In the genomic region with DNA sequence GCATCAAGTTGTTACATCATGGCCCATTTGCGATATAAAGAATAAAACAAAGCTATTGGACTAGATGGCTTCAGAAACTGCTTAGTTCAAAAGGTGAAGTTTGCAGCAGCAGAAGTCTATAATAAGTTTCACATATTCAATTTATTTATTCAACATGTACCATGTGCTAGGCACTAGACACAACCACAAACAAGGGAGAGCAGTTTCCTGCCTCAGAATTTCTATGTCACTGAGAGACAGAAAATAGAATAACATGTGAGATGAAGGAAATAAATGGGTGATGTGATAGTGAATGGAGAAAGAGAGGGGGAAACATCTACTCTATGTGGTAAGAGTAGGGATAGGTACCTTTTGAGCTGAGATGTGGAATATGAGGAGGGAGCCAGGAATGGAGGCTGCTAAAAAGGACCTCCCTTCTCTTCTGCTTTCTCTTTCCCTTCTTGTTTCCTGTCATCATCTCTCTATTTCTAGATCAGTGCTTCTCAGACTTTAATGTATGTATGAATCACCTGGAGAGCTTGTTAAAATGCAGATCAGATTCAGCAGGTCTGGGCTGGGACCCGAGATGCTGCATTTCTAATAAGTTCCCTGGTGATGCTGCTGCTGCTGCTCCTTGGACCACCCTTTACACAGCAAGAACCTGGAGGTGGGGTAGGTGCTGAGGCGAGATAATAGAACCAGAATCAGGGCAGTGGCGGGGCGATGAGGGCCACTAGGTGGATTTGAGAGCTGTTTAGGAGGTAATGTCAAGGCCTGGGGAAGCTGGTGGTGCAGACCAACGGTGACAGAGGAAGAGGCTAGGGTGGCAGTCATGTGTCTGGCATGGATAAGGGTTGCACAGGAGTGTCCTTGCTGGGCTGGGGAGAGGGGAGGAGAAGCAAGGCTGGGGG, we compare ENCODE assay signal across 16 cellular contexts. TPM values are rescaled to one million over a fixed set of nuclear protein-coding genes. Genes with fewer than 3 reads are reported as not detected.
A peak's percentile ranks its signal among the peaks of the same experiment; 100 is the strongest.
DNase-seq lines count a peak whose midpoint lies in the region; ATAC-seq, FAIRE-seq and TF ChIP-seq lines count a peak whose summit lies in the region.
"Had no signal": no experiment of that assay in that cellular context is flagged by ENCODE, and none has a peak within 500 bp of the region (broad histone marks: within the 10 kb centered on the region; RNA-seq: fewer than 3 reads in every experiment).

No MANE protein-coding gene starts in this region.

- peak overlapping the region; percentile 3 for H3K4me3 Mint-ChIP-seq in activated naive CD4-positive, alpha-beta T cell treated with anti-CD3 and anti-CD28 coated beads, Interleukin-2, amount 10 ng/mL, durations not matched to agents 7 days and 5 days
- H3K4me3 Mint-ChIP-seq in T-helper 17 cell (peak overlapping the region; percentile 71), astrocyte (ENCODE audit: unreplicated experiment) (peak overlapping the region; percentile 58)
- peak overlapping the region; percentile 55 to 64 for H3K4me3 Mint-ChIP-seq in stimulated activated naive CD8-positive, alpha-beta T cell treated with anti-CD3 and anti-CD28 coated beads, Interleukin-15, amount 100 ng/mL, for 72 hours

- peak; percentile 25 for DNase-seq in activated naive CD4-positive, alpha-beta T cell treated with anti-CD3 and anti-CD28 coated beads, Interleukin-2, amount 10 ng/mL, durations not matched to agents 7 days and 5 days
- no peak for DNase-seq in activated naive CD4-positive, alpha-beta T cell (lab: John Stamatoyannopoulos, UW)
- DNase-seq in T-helper 17 cell: no peak
- no peak for DNase-seq in astrocyte (ENCODE audit: low read depth)
- peak in 1 of 2 donors; percentile 19 for DNase-seq in stimulated activated naive CD8-positive, alpha-beta T cell treated with anti-CD3 and anti-CD28 coated beads, Interleukin-15, amount 100 ng/mL, for 72 hours
- DNase-seq in mammary epithelial cell: no peak
- no peak for DNase-seq in NCI-H1048 (lab: John Stamatoyannopoulos, UW)
- DNase-seq: left lung, NCI-H1930, occipital lobe had no signal

- no TSS peak for BruUV-seq in mammary epithelial cell (replicated peaks; lab: Mats Ljungman, UMichigan)

- dilution Hi-C loops in mammary epithelial cell (cut with HindIII; ENCODE audit: low sequenced_read_pairs): loop anchor here (5.0 kb wide), 1 partner anchor 44 kb away; no protein-coding TSS in a partner anchor

- no peak overlapping the region for H3K4me2 ChIP-seq in astrocyte (ENCODE audit: low read length)
- no peak overlapping the region for H3K4me2 ChIP-seq in mammary epithelial cell (ENCODE audit: insufficient read depth, low read depth, low read length)

- ATAC-seq in T-helper 17 cell: peak; percentile 53
- ATAC-seq in stimulated activated naive CD8-positive, alpha-beta T cell treated with anti-CD3 and anti-CD28 coated beads, Interleukin-15, amount 100 ng/mL, for 72 hours: peak; percentile 68
- no peak for ATAC-seq in HG02763 (IDR thresholded peaks at IDR 0.05; ENCODE audit: unreplicated experiment)
- ATAC-seq: left lung had no signal

- no peak overlapping the region for H3K27ac ChIP-seq in astrocyte (ENCODE audit: low read depth, low read length)
- H3K27ac ChIP-seq in mammary epithelial cell (ENCODE audit: insufficient read depth, low read depth, low read length): no peak overlapping the region
- H3K27ac ChIP-seq: esophagus muscularis mucosa, left lung, right atrium auricular region had no signal

- peaks cover 17% of the 10 kb centered on the region for H3K27me3 ChIP-seq in astrocyte (ENCODE audit: insufficient read depth, low read length)
- no peaks in the 10 kb centered on the region for H3K27me3 ChIP-seq in mammary epithelial cell (ENCODE audit: insufficient read depth, low read length)
- H3K27me3 ChIP-seq: esophagus muscularis mucosa, left lung, right atrium auricular region had no signal

- CTCF ChIA-PET in activated naive CD4-positive, alpha-beta T cell treated with anti-CD3 and anti-CD28 coated beads, Interleukin-2, amount 10 ng/mL, durations not matched to agents 7 days and 5 days (lab: Charles Lee): interaction anchor here (0.6 to 9.3 kb wide), 14 partner anchors 8 to 462 kb away, joined by 3 to 151 read pairs (median 6); no protein-coding TSS in a partner anchor
- CTCF ChIA-PET in mammary epithelial cell (lab: Charles Lee; ENCODE audit: low non-redundant PET): interaction anchor here (0.7 kb wide), 1 partner anchor 462 kb away, joined by 4 read pairs; no protein-coding TSS in a partner anchor

- H3K9me3 Mint-ChIP-seq in activated naive CD4-positive, alpha-beta T cell treated with anti-CD3 and anti-CD28 coated beads, Interleukin-2, amount 10 ng/mL, durations not matched to agents 7 days and 5 days: no peaks in the 10 kb centered on the region
- peaks cover 12% of the 10 kb centered on the region for H3K9me3 Mint-ChIP-seq in astrocyte (ENCODE audit: unreplicated experiment)
- H3K9me3 Mint-ChIP-seq in stimulated activated naive CD8-positive, alpha-beta T cell treated with anti-CD3 and anti-CD28 coated beads, Interleukin-15, amount 100 ng/mL, for 72 hours: peaks cover 4 to 7% of the 10 kb centered on the region in 2 donors

- in situ Hi-C loops in mammary epithelial cell (cut with MboI; ENCODE audit: low sequenced_read_pairs in 2 of 2): no loop called here

- H3K4me3 ChIP-seq in astrocyte (ENCODE audit: insufficient read depth, low read depth, low read length): no peak overlapping the region
- no peak overlapping the region for H3K4me3 ChIP-seq in mammary epithelial cell (replicated peaks in 1 of 3; ENCODE audit: insufficient read depth in 1 of 3, low read depth in 2 of 3, low read length in 3 of 3)
- H3K4me3 ChIP-seq: esophagus muscularis mucosa, left lung, right atrium auricular region had no signal

- H4K20me1 ChIP-seq in astrocyte (ENCODE audit: insufficient read depth, low read length): no peaks in the 10 kb centered on the region
- H4K20me1 ChIP-seq in mammary epithelial cell (ENCODE audit: insufficient read depth, low read length): no peaks in the 10 kb centered on the region

- H3K4me1 ChIP-seq in astrocyte (ENCODE audit: insufficient read depth, low read length) (no peaks in the 10 kb centered on the region), mammary epithelial cell (ENCODE audit: insufficient read depth, low read length) (no peaks in the 10 kb centered on the region)
- H3K4me1 ChIP-seq: left lung, right atrium auricular region had no signal

- no peaks in the 10 kb centered on the region for H3K79me2 ChIP-seq in astrocyte (ENCODE audit: insufficient read depth, low read length)
- no peaks in the 10 kb centered on the region for H3K79me2 ChIP-seq in mammary epithelial cell (ENCODE audit: insufficient read depth, low read length)

- TF ChIP-seq CTCF in astrocyte (IDR thresholded peaks at IDR 0.05; ENCODE audit: insufficient read depth, low read depth, low read length): no peak
- TF ChIP-seq CTCF in mammary epithelial cell (conservative IDR thresholded peaks at IDR 0.05 in 1 of 2, IDR thresholded peaks at IDR 0.05 in 1 of 2; ENCODE audit: extremely low read depth in 1 of 2, insufficient read depth in 1 of 2, low read depth in 1 of 2, low read length in 2 of 2): no peak

- WGBS in mammary epithelial cell (ENCODE audit: low coverage, missing lambda C conversion rate): 72% methylated on average over 6 of the region's 6 CpGs

- FAIRE-seq in astrocyte (lab: Jason Lieb, UNC): no peak
- FAIRE-seq: GM19239, H1 had no signal

- H3K4me1 Mint-ChIP-seq in activated naive CD4-positive, alpha-beta T cell treated with anti-CD3 and anti-CD28 coated beads, Interleukin-2, amount 10 ng/mL, durations not matched to agents 7 days and 5 days: peaks cover 42% of the 10 kb centered on the region
- H3K4me1 Mint-ChIP-seq in T-helper 17 cell: peaks cover 30% of the 10 kb centered on the region
- H3K4me1 Mint-ChIP-seq in astrocyte (ENCODE audit: low read depth, unreplicated experiment): no peaks in the 10 kb centered on the region
- peaks cover 29% of the 10 kb centered on the region for H3K4me1 Mint-ChIP-seq in stimulated activated naive CD8-positive, alpha-beta T cell treated with anti-CD3 and anti-CD28 coated beads, Interleukin-15, amount 100 ng/mL, for 72 hours

- intact Hi-C loops in mammary epithelial cell (cut with micrococcal nuclease): no loop called here

- H3K27me3 Mint-ChIP-seq in activated naive CD4-positive, alpha-beta T cell treated with anti-CD3 and anti-CD28 coated beads, Interleukin-2, amount 10 ng/mL, durations not matched to agents 7 days and 5 days: peaks cover 3% of the 10 kb centered on the region
- H3K27me3 Mint-ChIP-seq in T-helper 17 cell (no peaks in the 10 kb centered on the region), astrocyte (ENCODE audit: low read depth, unreplicated experiment) (peaks cover 64% of the 10 kb centered on the region)
- no peaks in the 10 kb centered on the region for H3K27me3 Mint-ChIP-seq in stimulated activated naive CD8-positive, alpha-beta T cell treated with anti-CD3 and anti-CD28 coated beads, Interleukin-15, amount 100 ng/mL, for 72 hours

- H3K27ac Mint-ChIP-seq in activated naive CD4-positive, alpha-beta T cell treated with anti-CD3 and anti-CD28 coated beads, Interleukin-2, amount 10 ng/mL, durations not matched to agents 7 days and 5 days: peak overlapping the region; percentile 94
- H3K27ac Mint-ChIP-seq in T-helper 17 cell (peak overlapping the region; percentile 96), astrocyte (ENCODE audit: unreplicated experiment) (no peak overlapping the region)
- H3K27ac Mint-ChIP-seq in stimulated activated naive CD8-positive, alpha-beta T cell treated with anti-CD3 and anti-CD28 coated beads, Interleukin-15, amount 100 ng/mL, for 72 hours: peak overlapping the region; percentile 89

- H3K36me3 ChIP-seq in astrocyte (ENCODE audit: insufficient read depth, low read length) (no peaks in the 10 kb centered on the region), mammary epithelial cell (ENCODE audit: insufficient read depth, low read length) (no peaks in the 10 kb centered on the region)
- H3K36me3 ChIP-seq: esophagus muscularis mucosa, left lung, right atrium auricular region had no signal

- H3K9me3 ChIP-seq in T-helper 17 cell (ENCODE audit: control insufficient read depth, low read length, poor library complexity, severe bottlenecking): no peaks in the 10 kb centered on the region
- no peaks in the 10 kb centered on the region for H3K9me3 ChIP-seq in astrocyte (ENCODE audit: insufficient read depth, low read depth, low read length)
- no peaks in the 10 kb centered on the region for H3K9me3 ChIP-seq in mammary epithelial cell (replicated peaks; ENCODE audit: insufficient read depth, low read length)
- H3K9me3 ChIP-seq: esophagus muscularis mucosa, left lung, right atrium auricular region had no signal

- H3K9ac ChIP-seq in astrocyte (ENCODE audit: low read length) (no peak overlapping the region), mammary epithelial cell (ENCODE audit: insufficient read depth, low read length) (no peak overlapping the region)

- H2AFZ ChIP-seq in astrocyte (ENCODE audit: low read depth, low read length) (no peak overlapping the region), mammary epithelial cell (ENCODE audit: low read depth, low read length) (no peak overlapping the region)

- H3K36me3 Mint-ChIP-seq in activated naive CD4-positive, alpha-beta T cell treated with anti-CD3 and anti-CD28 coated beads, Interleukin-2, amount 10 ng/mL, durations not matched to agents 7 days and 5 days: no peaks in the 10 kb centered on the region
- H3K36me3 Mint-ChIP-seq in T-helper 17 cell (ENCODE audit: low read depth) (no peaks in the 10 kb centered on the region), astrocyte (ENCODE audit: low read depth, unreplicated experiment) (no peaks in the 10 kb centered on the region)

RNA-seq across cellular contexts. Expression of gene INMT, which starts 13.7 kb away (rescaled TPM):
- 1 to 10 TPM in 1 of 2 donors, under 1 TPM in 1; 0.65 to 1.2 TPM for total RNA-seq in T-helper 17 cell
- total RNA-seq in astrocyte: 0.09 TPM in 1 of 2 replicates, not detected in the other
- total RNA-seq in mammary epithelial cell: not detected
- polyA plus RNA-seq in mammary epithelial cell: not detected
- not detected for polyA minus RNA-seq in mammary epithelial cell

RNA-seq across cellular contexts. Expression of gene MINDY4, which starts 32.9 kb away (rescaled TPM):
- total RNA-seq in T-helper 17 cell (1 to 10 TPM; 1.6 to 1.8 TPM), astrocyte (3.8 and 4.1 TPM in 2 replicates), mammary epithelial cell (1 to 10 TPM; 3.6 to 6.8 TPM)
- 1.9 TPM for polyA plus RNA-seq in mammary epithelial cell
- 1.3 TPM for polyA minus RNA-seq in mammary epithelial cell

RNA-seq across cellular contexts. Expression of gene CRHR2, which starts 56.0 kb away (rescaled TPM):
- total RNA-seq in T-helper 17 cell (not detected), astrocyte (not detected in 2 replicates), mammary epithelial cell (not detected)
- polyA plus RNA-seq in mammary epithelial cell: not detected
- polyA minus RNA-seq in mammary epithelial cell: not detected
- total RNA-seq: RPMI7951 had no signal

Comparison
In these comparisons a context has a peak if more than half of its experiments do, and no peak if none do; other contexts are left out.
1. H3K4me3 Mint-ChIP-seq: peak in every context shown above with its lines; median percentile 71 in T-helper 17 cell; 60 in stimulated activated naive CD8-positive, alpha-beta T cell treated with anti-CD3 and anti-CD28 coated beads, Interleukin-15, amount 100 ng/mL, for 72 hours; 58 in astrocyte; 3 in activated naive CD4-positive, alpha-beta T cell treated with anti-CD3 and anti-CD28 coated beads, Interleukin-2, amount 10 ng/mL, durations not matched to agents 7 days and 5 days.